In the genomic region with DNA sequence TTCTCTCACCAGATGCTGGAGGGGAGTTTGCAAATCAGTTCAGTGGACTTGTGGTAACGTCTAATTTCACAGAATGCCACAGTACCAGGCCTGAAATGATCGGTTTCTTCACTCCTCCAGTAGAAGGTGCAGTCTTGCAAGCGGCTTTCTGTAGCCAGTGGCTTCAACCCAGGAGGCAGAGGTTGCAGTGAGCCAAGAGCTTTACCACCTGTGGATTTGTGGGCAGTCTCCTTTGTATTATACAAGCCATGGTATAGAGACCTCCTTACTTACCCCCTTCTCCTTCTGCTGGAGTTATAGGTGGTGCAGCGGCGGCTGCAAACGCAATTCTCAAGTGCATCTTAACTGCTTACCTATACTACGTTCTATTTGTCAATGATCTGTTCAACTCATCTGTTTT, we compare ENCODE assay signal across 1 cellular context.
TF ChIP-seq lines count a peak whose summit lies in the region.

No MANE protein-coding gene starts in this region.

TF ChIP-seq in WTC11, 78 proteins besides CTCF, POLR2A, EP300 and RAD21 (continued from another document):
- TF ChIP-seq, protein P1, sequence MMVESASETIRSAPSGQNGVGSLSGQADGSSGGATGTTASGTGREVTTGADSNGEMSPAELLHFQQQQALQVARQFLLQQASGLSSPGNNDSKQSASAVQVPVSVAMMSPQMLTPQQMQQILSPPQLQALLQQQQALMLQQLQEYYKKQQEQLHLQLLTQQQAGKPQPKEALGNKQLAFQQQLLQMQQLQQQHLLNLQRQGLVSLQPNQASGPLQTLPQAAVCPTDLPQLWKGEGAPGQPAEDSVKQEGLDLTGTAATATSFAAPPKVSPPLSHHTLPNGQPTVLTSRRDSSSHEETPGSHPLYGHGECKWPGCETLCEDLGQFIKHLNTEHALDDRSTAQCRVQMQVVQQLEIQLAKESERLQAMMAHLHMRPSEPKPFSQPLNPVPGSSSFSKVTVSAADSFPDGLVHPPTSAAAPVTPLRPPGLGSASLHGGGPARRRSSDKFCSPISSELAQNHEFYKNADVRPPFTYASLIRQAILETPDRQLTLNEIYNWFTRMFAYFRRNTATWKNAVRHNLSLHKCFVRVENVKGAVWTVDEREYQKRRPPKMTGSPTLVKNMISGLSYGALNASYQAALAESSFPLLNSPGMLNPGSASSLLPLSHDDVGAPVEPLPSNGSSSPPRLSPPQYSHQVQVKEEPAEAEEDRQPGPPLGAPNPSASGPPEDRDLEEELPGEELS (CRISPR knock-in tag; IDR thresholded peaks at IDR 0.05): no peak
- TF ChIP-seq NR3C1 (CRISPR knock-in tag; conservative IDR thresholded peaks at IDR 0.05; ENCODE audit: low read depth) (no peak), EMX1 (CRISPR knock-in tag; IDR thresholded peaks at IDR 0.05) (no peak), ZNF232 (CRISPR knock-in tag; IDR thresholded peaks at IDR 0.05) (no peak), OVOL2 (CRISPR knock-in tag; IDR thresholded peaks at IDR 0.05; ENCODE audit: borderline replicate concordance) (no peak)
